ENCODE assay signal across 1 cellular context in the genomic region with DNA sequence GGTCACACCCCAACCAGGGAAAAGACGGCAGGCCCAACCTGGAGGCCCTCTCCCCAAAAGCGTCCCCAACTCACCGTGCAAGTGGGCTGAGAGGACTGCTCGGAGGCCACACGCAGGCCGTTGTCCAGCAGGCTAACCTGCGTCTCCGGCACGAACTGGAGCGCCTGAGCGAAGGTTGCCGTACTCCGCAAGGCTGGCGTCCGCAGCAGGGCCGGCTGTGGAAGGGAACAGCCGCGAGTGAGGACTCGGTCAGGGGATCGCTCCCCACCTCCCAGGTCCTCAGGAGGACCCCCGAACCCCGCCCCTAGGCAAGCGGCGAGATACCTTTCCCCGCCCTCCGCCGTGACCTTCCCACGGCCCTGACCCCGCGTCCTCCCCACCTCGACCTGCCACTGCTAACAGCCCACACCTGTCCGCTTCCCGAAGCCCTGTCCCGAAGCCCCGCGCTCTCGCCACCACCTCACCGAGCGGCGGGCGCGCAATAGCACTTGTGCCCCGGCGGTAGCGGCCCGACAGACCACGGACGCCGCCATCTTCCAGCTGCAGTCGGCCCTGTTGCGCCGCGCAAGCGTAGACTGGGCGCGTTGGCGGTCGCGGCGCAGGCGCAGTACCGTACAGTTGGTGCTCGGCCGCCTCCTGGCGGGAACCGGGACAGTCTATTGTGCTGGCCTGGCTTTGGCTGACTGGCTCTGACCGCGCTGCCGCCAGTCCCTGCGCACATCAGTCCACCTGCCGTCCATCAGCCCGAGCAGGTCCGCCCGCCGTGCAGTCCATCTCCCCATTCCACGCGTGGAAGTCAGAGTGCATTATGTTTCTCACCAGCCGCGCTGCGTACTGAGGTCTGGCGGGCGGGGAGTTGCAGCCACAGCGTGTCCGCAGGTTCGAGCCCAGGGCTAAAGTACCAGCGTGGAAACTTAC.
TF ChIP-seq lines count a peak whose summit lies in the region.

UQCRC1 (minus strand) TSS at position 559 of the 918 bp plus-strand sequence; CDS start at position 533, 26 bp downstream.

TF ChIP-seq in K562, 482 proteins besides CTCF, POLR2A, EP300 and RAD21 (continued from another document and continues in another):
- TF ChIP-seq KLF10 (CRISPR knock-in tag; IDR thresholded peaks at IDR 0.05) (no peak), NFIC (IDR thresholded peaks at IDR 0.05) (peak; percentile 35), ARHGAP35 (IDR thresholded peaks at IDR 0.05; ENCODE audit: partially characterized antibody) (no peak), DACH1 (IDR thresholded peaks at IDR 0.05; ENCODE audit: partially characterized antibody) (no peak), ZNF124 (CRISPR knock-in tag; IDR thresholded peaks at IDR 0.05) (no peak), ZNF133 (CRISPR knock-in tag; IDR thresholded peaks at IDR 0.05) (no peak), KLF1 (tag; IDR thresholded peaks at IDR 0.05) (no peak), ZSCAN32 (CRISPR knock-in tag; IDR thresholded peaks at IDR 0.05) (no peak), KLF6 (CRISPR knock-in tag; IDR thresholded peaks at IDR 0.05; ENCODE audit: borderline replicate concordance) (no peak), ZKSCAN8 (CRISPR knock-in tag; IDR thresholded peaks at IDR 0.05) (no peak), SRSF1 (IDR thresholded peaks at IDR 0.05; ENCODE audit: low read depth, low read length) (no peak), LEF1 (IDR thresholded peaks at IDR 0.05) (no peak), FOXP1 (CRISPR knock-in tag; IDR thresholded peaks at IDR 0.05) (peak; percentile 72; the same call in 1 of the 2 replicates), ASH1L (IDR thresholded peaks at IDR 0.05; ENCODE audit: borderline replicate concordance, low read depth, partially characterized antibody) (no peak), HNRNPK (IDR thresholded peaks at IDR 0.05; ENCODE audit: low read depth, low read length, poor library complexity, severe bottlenecking) (no peak), HMGXB4 (CRISPR knock-in tag; IDR thresholded peaks at IDR 0.05) (no peak), ZNF217 (CRISPR knock-in tag; IDR thresholded peaks at IDR 0.05) (no peak), SLC30A9 (CRISPR knock-in tag; IDR thresholded peaks at IDR 0.05) (no peak), HOXB6 (CRISPR knock-in tag; IDR thresholded peaks at IDR 0.05; ENCODE audit: borderline replicate concordance) (no peak), ZNF561 (CRISPR knock-in tag; conservative IDR thresholded peaks at IDR 0.05) (no peak), SP2 (IDR thresholded peaks at IDR 0.05; ENCODE audit: extremely low read depth, low read depth, low read length, poor library complexity, severe bottlenecking) (no peak), SOX6 (IDR thresholded peaks at IDR 0.05) (0 out of 2 replicates have a peak, but pooled peaks have one; percentile 19), FOXK2 (conservative IDR thresholded peaks at IDR 0.05 in 1 of 2, IDR thresholded peaks at IDR 0.05 in 1 of 2; ENCODE audit: low read depth in 2 of 2) (peak; percentile 26 to 39; a peak in 2 of 4 replicates), STAT5A (IDR thresholded peaks at IDR 0.05; ENCODE audit: borderline replicate concordance, low read length) (no peak), SREBF1 (IDR thresholded peaks at IDR 0.05; ENCODE audit: borderline replicate concordance, low read depth, low read length) (no peak), POLR2H (tag; IDR thresholded peaks at IDR 0.05; ENCODE audit: low read depth) (no peak), FOXO4 (CRISPR knock-in tag; IDR thresholded peaks at IDR 0.05) (no peak), RBM22 (IDR thresholded peaks at IDR 0.05; ENCODE audit: low read depth, low read length, poor library complexity, severe bottlenecking) (no peak), SMAD3 (CRISPR knock-in tag; conservative IDR thresholded peaks at IDR 0.05) (no peak), NEUROD1 (IDR thresholded peaks at IDR 0.05; ENCODE audit: borderline replicate concordance, low read depth, low read length, partially characterized antibody) (no peak), NR2F6 (CRISPR knock-in tag; IDR thresholded peaks at IDR 0.05) (no peak), TRIM28 (IDR thresholded peaks at IDR 0.05) (no peak), MYBL2 (IDR thresholded peaks at IDR 0.05; ENCODE audit: low read depth) (no peak), MYBL2 (CRISPR knock-in tag; IDR thresholded peaks at IDR 0.05; ENCODE audit: borderline replicate concordance) (no peak), MTA3 (IDR thresholded peaks at IDR 0.05; ENCODE audit: borderline replicate concordance) (peak; percentile 57; the same call in 1 of the 2 replicates), MYC (IDR thresholded peaks at IDR 0.05; ENCODE audit: low read depth, low read length) (no peak; the same call in 1 of the 2 replicates), MYC (CRISPR knock-in tag; IDR thresholded peaks at IDR 0.05; ENCODE audit: borderline replicate concordance, low read depth) (no peak)
- TF ChIP-seq, protein P1, sequence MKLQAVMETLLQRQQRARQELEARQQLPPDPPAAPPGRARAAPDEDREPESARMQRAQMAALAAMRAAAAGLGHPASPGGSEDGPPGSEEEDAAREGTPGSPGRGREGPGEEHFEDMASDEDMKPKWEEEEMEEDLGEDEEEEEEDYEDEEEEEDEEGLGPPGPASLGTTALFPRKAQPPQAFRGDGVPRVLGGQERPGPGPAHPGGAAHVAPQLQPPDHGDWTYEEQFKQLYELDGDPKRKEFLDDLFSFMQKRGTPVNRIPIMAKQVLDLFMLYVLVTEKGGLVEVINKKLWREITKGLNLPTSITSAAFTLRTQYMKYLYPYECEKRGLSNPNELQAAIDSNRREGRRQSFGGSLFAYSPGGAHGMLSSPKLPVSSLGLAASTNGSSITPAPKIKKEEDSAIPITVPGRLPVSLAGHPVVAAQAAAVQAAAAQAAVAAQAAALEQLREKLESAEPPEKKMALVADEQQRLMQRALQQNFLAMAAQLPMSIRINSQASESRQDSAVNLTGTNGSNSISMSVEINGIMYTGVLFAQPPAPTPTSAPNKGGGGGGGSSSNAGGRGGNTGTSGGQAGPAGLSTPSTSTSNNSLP (IDR thresholded peaks at IDR 0.05; ENCODE audit: borderline replicate concordance, low read depth, low read length): no peak
- TF ChIP-seq, protein P2, sequence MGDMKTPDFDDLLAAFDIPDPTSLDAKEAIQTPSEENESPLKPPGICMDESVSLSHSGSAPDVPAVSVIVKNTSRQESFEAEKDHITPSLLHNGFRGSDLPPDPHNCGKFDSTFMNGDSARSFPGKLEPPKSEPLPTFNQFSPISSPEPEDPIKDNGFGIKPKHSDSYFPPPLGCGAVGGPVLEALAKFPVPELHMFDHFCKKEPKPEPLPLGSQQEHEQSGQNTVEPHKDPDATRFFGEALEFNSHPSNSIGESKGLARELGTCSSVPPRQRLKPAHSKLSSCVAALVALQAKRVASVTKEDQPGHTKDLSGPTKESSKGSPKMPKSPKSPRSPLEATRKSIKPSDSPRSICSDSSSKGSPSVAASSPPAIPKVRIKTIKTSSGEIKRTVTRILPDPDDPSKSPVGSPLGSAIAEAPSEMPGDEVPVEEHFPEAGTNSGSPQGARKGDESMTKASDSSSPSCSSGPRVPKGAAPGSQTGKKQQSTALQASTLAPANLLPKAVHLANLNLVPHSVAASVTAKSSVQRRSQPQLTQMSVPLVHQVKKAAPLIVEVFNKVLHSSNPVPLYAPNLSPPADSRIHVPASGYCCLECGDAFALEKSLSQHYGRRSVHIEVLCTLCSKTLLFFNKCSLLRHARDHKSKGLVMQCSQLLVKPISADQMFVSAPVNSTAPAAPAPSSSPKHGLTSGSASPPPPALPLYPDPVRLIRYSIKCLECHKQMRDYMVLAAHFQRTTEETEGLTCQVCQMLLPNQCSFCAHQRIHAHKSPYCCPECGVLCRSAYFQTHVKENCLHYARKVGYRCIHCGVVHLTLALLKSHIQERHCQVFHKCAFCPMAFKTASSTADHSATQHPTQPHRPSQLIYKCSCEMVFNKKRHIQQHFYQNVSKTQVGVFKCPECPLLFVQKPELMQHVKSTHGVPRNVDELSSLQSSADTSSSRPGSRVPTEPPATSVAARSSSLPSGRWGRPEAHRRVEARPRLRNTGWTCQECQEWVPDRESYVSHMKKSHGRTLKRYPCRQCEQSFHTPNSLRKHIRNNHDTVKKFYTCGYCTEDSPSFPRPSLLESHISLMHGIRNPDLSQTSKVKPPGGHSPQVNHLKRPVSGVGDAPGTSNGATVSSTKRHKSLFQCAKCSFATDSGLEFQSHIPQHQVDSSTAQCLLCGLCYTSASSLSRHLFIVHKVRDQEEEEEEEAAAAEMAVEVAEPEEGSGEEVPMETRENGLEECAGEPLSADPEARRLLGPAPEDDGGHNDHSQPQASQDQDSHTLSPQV (IDR thresholded peaks at IDR 0.05): no peak
- TF ChIP-seq, protein P3, sequence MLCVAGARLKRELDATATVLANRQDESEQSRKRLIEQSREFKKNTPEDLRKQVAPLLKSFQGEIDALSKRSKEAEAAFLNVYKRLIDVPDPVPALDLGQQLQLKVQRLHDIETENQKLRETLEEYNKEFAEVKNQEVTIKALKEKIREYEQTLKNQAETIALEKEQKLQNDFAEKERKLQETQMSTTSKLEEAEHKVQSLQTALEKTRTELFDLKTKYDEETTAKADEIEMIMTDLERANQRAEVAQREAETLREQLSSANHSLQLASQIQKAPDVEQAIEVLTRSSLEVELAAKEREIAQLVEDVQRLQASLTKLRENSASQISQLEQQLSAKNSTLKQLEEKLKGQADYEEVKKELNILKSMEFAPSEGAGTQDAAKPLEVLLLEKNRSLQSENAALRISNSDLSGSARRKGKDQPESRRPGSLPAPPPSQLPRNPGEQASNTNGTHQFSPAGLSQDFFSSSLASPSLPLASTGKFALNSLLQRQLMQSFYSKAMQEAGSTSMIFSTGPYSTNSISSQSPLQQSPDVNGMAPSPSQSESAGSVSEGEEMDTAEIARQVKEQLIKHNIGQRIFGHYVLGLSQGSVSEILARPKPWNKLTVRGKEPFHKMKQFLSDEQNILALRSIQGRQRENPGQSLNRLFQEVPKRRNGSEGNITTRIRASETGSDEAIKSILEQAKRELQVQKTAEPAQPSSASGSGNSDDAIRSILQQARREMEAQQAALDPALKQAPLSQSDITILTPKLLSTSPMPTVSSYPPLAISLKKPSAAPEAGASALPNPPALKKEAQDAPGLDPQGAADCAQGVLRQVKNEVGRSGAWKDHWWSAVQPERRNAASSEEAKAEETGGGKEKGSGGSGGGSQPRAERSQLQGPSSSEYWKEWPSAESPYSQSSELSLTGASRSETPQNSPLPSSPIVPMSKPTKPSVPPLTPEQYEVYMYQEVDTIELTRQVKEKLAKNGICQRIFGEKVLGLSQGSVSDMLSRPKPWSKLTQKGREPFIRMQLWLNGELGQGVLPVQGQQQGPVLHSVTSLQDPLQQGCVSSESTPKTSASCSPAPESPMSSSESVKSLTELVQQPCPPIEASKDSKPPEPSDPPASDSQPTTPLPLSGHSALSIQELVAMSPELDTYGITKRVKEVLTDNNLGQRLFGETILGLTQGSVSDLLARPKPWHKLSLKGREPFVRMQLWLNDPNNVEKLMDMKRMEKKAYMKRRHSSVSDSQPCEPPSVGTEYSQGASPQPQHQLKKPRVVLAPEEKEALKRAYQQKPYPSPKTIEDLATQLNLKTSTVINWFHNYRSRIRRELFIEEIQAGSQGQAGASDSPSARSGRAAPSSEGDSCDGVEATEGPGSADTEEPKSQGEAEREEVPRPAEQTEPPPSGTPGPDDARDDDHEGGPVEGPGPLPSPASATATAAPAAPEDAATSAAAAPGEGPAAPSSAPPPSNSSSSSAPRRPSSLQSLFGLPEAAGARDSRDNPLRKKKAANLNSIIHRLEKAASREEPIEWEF (CRISPR knock-in tag; IDR thresholded peaks at IDR 0.05): no peak
- TF ChIP-seq, protein P4, sequence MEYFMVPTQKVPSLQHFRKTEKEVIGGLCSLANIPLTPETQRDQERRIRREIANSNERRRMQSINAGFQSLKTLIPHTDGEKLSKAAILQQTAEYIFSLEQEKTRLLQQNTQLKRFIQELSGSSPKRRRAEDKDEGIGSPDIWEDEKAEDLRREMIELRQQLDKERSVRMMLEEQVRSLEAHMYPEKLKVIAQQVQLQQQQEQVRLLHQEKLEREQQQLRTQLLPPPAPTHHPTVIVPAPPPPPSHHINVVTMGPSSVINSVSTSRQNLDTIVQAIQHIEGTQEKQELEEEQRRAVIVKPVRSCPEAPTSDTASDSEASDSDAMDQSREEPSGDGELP (CRISPR knock-in tag; IDR thresholded peaks at IDR 0.05; ENCODE audit: borderline replicate concordance): peak; percentile 87
- TF ChIP-seq, protein P5, sequence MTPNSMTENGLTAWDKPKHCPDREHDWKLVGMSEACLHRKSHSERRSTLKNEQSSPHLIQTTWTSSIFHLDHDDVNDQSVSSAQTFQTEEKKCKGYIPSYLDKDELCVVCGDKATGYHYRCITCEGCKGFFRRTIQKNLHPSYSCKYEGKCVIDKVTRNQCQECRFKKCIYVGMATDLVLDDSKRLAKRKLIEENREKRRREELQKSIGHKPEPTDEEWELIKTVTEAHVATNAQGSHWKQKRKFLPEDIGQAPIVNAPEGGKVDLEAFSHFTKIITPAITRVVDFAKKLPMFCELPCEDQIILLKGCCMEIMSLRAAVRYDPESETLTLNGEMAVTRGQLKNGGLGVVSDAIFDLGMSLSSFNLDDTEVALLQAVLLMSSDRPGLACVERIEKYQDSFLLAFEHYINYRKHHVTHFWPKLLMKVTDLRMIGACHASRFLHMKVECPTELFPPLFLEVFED (CRISPR knock-in tag; conservative IDR thresholded peaks at IDR 0.05): 0 out of 2 replicates have a peak, but pooled peaks have one; percentile 30
